Comparison of ENCODE assay signal across 27 cellular contexts in the genomic region with DNA sequence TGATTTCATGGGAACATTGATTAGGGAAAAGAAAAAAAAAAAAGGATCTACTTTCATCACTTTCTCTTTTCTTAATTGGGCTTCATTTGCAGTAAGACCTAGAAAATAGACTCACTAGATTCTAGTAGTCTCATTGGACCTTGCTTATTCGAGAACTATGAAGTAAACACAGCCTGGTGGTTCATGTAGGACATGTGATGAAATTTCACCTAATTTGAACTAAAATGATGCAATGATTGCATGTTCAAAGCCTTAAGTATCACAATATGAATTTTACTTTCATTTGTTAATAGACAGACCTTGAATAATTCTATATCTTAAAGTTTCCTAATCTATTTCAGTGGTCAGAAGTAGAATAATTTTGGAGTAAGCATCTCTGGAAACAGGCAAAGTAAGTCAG.
"Had no signal": no experiment of that assay in that cellular context is flagged by ENCODE, and none has a peak within 500 bp of the region (broad histone marks: within the 10 kb centered on the region; RNA-seq: fewer than 3 reads in every experiment).

No MANE protein-coding gene starts in this region.

- H3K27ac ChIP-seq: brain microvascular endothelial cell, cardiac muscle cell, PC-9 had no signal

- H2AFZ ChIP-seq: PC-9 had no signal

- ATAC-seq: activated CD8-positive, alpha-beta memory T cell treated with anti-CD3 and anti-CD28 coated beads, Interleukin-2, amount 10 ng/mL, durations not matched to agents 7 days and 5 days; activated naive CD4-positive, alpha-beta T cell treated with anti-CD3 and anti-CD28 coated beads, Interleukin-2, amount 50 U/mL, for 72 hours; activated naive CD8-positive, alpha-beta T cell treated with anti-CD3 and anti-CD28 coated beads, Interleukin-2, amount 50 U/mL, for 24 hours; T-cell had no signal

- H3K27me3 ChIP-seq: brain microvascular endothelial cell, cardiac muscle cell had no signal

- H3K36me3 ChIP-seq: brain microvascular endothelial cell, cardiac muscle cell had no signal

- H3K4me3 ChIP-seq: cardiac muscle cell, PC-9 had no signal

- H3K4me2 ChIP-seq: PC-9 had no signal

- DNase-seq: activated B cell treated with CpG ODN at 0.5 μM for 24 hours; activated CD4-positive, alpha-beta T cell treated with anti-CD3 and anti-CD28 coated beads for 1 hour; activated CD4-positive, alpha-beta T cell treated with anti-CD3 and anti-CD28 coated beads, Interleukin-2, amount 10 ng/mL, durations not matched to agents 24 days and 14 days; activated CD4-positive, alpha-beta T cell treated with anti-CD3 and anti-CD28 coated beads, Interleukin-2, amount 50 U/mL, for 48 hours; activated CD8-positive, alpha-beta memory T cell treated with anti-CD3 and anti-CD28 coated beads, Interleukin-2, amount 10 ng/mL, durations not matched to agents 7 days and 5 days; activated effector memory CD4-positive, alpha-beta T cell treated with Interleukin-2 at 50 U/mL for 16 hours; activated naive CD4-positive, alpha-beta T cell treated with Interleukin-2 at 50 U/mL for 16 hours; activated naive CD8-positive, alpha-beta T cell treated with anti-CD3 and anti-CD28 coated beads, Interleukin-2, amount 50 U/mL, for 24 hours; activated T-cell treated with anti-CD3 and anti-CD28 coated beads, Interleukin-2, amount 50 U/mL, for 24 hours; brain microvascular endothelial cell; KG1; NCI-H1092; NCI-H1417; NCI-H1694; NCI-H2029; NCI-H2107; NCI-H2171 treated with DMSO at 0.1 percent for 48 hours; NCI-H226; NCI-H510A; NCI-H69; PC-9; SHP77 treated with DMSO at 0.1 percent for 48 hours; T-cell; T-helper 2 cell; T1000 had no signal
